In the genomic region with DNA sequence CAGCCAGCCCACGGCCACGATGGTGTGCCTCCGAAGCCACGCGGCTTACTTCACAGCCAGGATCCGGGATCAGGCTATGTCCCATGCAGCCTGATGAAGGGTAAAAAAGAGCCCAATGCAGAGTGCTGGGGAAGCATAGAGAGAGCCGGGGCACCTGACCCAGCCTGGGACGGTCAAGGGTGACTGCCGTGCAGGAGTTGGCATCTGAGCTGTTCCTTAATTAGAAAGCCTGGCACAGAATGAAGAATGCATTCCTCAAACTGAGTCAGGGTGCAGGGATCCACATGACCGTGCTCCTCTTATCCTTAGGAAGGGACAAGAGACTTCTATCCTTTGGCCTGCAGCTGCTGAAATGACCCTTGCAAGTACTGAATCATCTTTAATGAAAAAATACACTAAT, we compare ENCODE assay signal across 6 cellular contexts.
A peak's percentile ranks its signal among the peaks of the same experiment; 100 is the strongest.
DNase-seq lines count a peak whose midpoint lies in the region; ATAC-seq, FAIRE-seq and TF ChIP-seq lines count a peak whose summit lies in the region.
"Not testable (repeated sequence)": the region's sequence is repeated elsewhere in the genome, so short reads cannot be mapped to it uniquely, and the experiment has no call there.

No MANE protein-coding gene starts in this region.

- in situ Hi-C loops in gastrocnemius medialis (cut with MboI; ENCODE audit: low sequenced_read_pairs in 4 of 4) = not testable (repeated sequence)

- H3K27me3 ChIP-seq in bronchial epithelial cell (ENCODE audit: control insufficient read depth, insufficient read depth, low read length); left ventricle myocardium inferior (ENCODE audit: low read depth); gastrocnemius medialis: not testable (repeated sequence)

- peak; percentile 92 to 98 for ATAC-seq in gastrocnemius medialis

- peak overlapping the region; percentile 79 for H3K27ac ChIP-seq in left ventricle myocardium inferior (replicated peaks)
- H3K27ac ChIP-seq in gastrocnemius medialis = peak overlapping the region; percentile 66 to 78 (median 72)

- H3K4me3 ChIP-seq in bronchial epithelial cell (ENCODE audit: low read depth, low read length); left ventricle myocardium inferior; gastrocnemius medialis: not testable (repeated sequence)

- intact Hi-C loops in cardiac septum (cut with DNase I); left ventricle myocardium inferior (cut with micrococcal nuclease); gastrocnemius medialis (cut with DNase I; ENCODE audit: low total_unique reads): not testable (repeated sequence)

- FAIRE-seq in bronchial epithelial cell (lab: Jason Lieb, UNC) = peak; percentile 95

- H3K36me3 ChIP-seq in bronchial epithelial cell (ENCODE audit: control insufficient read depth, insufficient read depth, low read length); gastrocnemius medialis: not testable (repeated sequence)
- H3K36me3 ChIP-seq in left ventricle myocardium inferior = peaks cover 14% of the 10 kb centered on the region

- peaks cover 38% of the 10 kb centered on the region for H3K4me1 ChIP-seq in left ventricle myocardium inferior
- H3K4me1 ChIP-seq in gastrocnemius medialis = peaks cover 18 to 21% of the 10 kb centered on the region in 2 donors

- TF ChIP-seq CTCF in bronchial epithelial cell (IDR thresholded peaks at IDR 0.05; ENCODE audit: insufficient read depth, low read length, severe bottlenecking); left ventricle myocardium inferior (IDR thresholded peaks at IDR 0.05; ENCODE audit: borderline replicate concordance); gastrocnemius medialis (IDR thresholded peaks at IDR 0.05 in 4 of 5, conservative IDR thresholded peaks at IDR 0.05 in 1 of 5): not testable (repeated sequence)

- peak; percentile 12 for DNase-seq in LHCN-M2 (ENCODE audit: low read depth)
- not testable (repeated sequence) for DNase-seq in bronchial epithelial cell (ENCODE audit: low read depth)
- peak; percentile 80 for DNase-seq in cardiac septum (ENCODE audit: low spot score)
- DNase-seq in left ventricle myocardium inferior = peak; percentile 53
- DNase-seq in kidney tubule cell (ENCODE audit: low spot score) = peak; percentile 53
- DNase-seq in gastrocnemius medialis = peak; percentile 60 to 82

- not testable (repeated sequence) for TF ChIP-seq POLR2A in gastrocnemius medialis (IDR thresholded peaks at IDR 0.05)

- not testable (repeated sequence) for H3K9me3 ChIP-seq in left ventricle myocardium inferior (replicated peaks); gastrocnemius medialis
